ENCODE assay signal across 24 cellular contexts in the genomic region with DNA sequence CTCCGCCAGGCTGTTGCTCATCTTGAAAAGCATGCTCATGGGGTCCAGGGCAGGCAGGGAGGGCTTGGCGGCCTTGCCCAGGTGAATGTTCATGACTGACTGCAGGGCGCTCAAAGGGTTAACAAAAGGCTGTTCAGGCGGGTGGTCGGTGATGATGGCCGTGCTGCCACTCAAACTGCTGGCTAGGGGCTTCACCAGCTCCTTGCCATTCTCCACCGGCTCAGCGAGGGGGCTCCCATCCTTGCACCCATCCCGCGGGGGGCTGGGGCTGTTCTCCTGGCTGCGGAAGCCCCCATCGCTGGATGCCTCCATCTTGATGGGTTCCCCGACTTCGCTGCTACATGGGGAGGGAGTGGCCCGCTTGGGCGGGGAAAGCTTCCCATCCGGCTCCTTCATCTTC.
"Had no signal": no experiment of that assay in that cellular context is flagged by ENCODE, and none has a peak within 500 bp of the region (broad histone marks: within the 10 kb centered on the region; RNA-seq: fewer than 3 reads in every experiment).

No MANE protein-coding gene starts in this region.

- H3K4me3 ChIP-seq: heart right ventricle, hepatocyte, lower lobe of right lung, ovary, right atrium auricular region, right lobe of liver, skin epidermis, testis, thyroid gland, transverse colon, upper lobe of left lung had no signal

- H3K27me3 ChIP-seq: heart right ventricle, hepatocyte, ovary, right atrium auricular region, right lobe of liver, testis, thyroid gland, upper lobe of left lung had no signal

- H3K4me1 ChIP-seq: lower lobe of right lung, right atrium auricular region, right lobe of liver, upper lobe of left lung had no signal

- H3K36me3 ChIP-seq: ovary, right lobe of liver, transverse colon had no signal

- H3K27ac ChIP-seq: heart right ventricle, hepatocyte, lower lobe of right lung, ovary, right atrium auricular region, right lobe of liver, skin epidermis, testis, thyroid gland, transverse colon, upper lobe of left lung had no signal

- DNase-seq: heart right ventricle; islet precursor cell; kidney glomerular epithelial cell; left cardiac atrium; left ventricle myocardium superior; lower lobe of right lung; mammary epithelial cell; mesenchymal stem cell; naive thymus-derived CD8-positive, alpha-beta T cell; stimulated activated CD4-positive, alpha-beta T cell treated with anti-CD3 and anti-CD28 coated beads, Interleukin-1b, Interleukin-23, amount 100 ng/mL, for 48 hours; stimulated activated CD4-positive, alpha-beta T cell treated with anti-CD3 and anti-CD28 coated beads, Interleukin-2, amount 100 ng/mL, for 48 hours; stimulated activated CD4-positive, alpha-beta T cell treated with anti-CD3 and anti-CD28 coated beads, Interleukin-4, amount 100 ng/mL, for 4 hours; stimulated activated CD8-positive, alpha-beta memory T cell treated with anti-CD3 and anti-CD28 coated beads, Interleukin-4, amount 100 ng/mL, for 48 hours; stimulated activated naive CD4-positive, alpha-beta T cell treated with Interleukin-2 at 50 U/mL for 16 hours; stimulated activated naive CD8-positive, alpha-beta T cell treated with anti-CD3 and anti-CD28 coated beads, Interleukin-15, amount 100 ng/mL, for 72 hours; testis; thyroid gland; transverse colon had no signal

- H3K9me3 ChIP-seq: heart right ventricle, lower lobe of right lung, ovary, right atrium auricular region, right lobe of liver, testis, thyroid gland, transverse colon, upper lobe of left lung had no signal
